9 cellular contexts compared by ENCODE assay signal in the genomic region with DNA sequence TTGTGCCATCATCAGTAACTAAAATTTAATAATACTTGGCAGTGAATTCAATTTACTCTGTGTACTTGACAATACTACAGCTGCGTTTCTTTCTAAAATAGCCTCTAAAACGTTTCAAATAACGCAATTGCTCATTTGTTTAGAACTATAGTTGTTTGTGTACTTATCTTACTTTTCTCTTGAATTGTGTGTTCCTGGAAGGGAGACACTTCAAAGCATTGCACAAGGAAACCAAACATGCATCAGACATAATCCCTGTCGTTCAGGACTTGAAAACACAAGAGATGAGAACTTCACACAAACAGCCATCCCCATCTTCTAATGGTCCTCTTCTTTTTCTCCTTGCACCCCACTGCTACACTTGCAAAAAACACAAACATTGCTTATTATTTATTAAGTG. TPM values are rescaled to one million over a fixed set of nuclear protein-coding genes. Genes with fewer than 3 reads are reported as not detected.
A peak's percentile ranks its signal among the peaks of the same experiment; 100 is the strongest.
DNase-seq lines count a peak whose midpoint lies in the region; ATAC-seq lines count a peak whose summit lies in the region.
"Had no signal": no experiment of that assay in that cellular context is flagged by ENCODE, and none has a peak within 500 bp of the region (broad histone marks: within the 10 kb centered on the region; RNA-seq: fewer than 3 reads in every experiment).

No MANE protein-coding gene starts in this region.

- H3K27ac Mint-ChIP-seq in central memory CD8-positive, alpha-beta T cell (ENCODE audit: low read depth) = peak overlapping the region; percentile 81

- ATAC-seq in GM18517 (IDR thresholded peaks at IDR 0.05; ENCODE audit: unreplicated experiment) (peak; percentile 20), HG03175 (IDR thresholded peaks at IDR 0.05; ENCODE audit: unreplicated experiment) (peak; percentile 4), GM21390 (IDR thresholded peaks at IDR 0.05; ENCODE audit: unreplicated experiment) (no peak)
- peak; percentile 20 for ATAC-seq in central memory CD8-positive, alpha-beta T cell (replicated peaks; ENCODE audit: extremely low read depth, poor library complexity, severe bottlenecking)

- H3K4me3 Mint-ChIP-seq in central memory CD8-positive, alpha-beta T cell = peak overlapping the region; percentile 63

- no peaks in the 10 kb centered on the region for H3K9me3 Mint-ChIP-seq in central memory CD8-positive, alpha-beta T cell

- H3K36me3 Mint-ChIP-seq in central memory CD8-positive, alpha-beta T cell (ENCODE audit: insufficient read depth) = peaks cover 4% of the 10 kb centered on the region

- no peak for DNase-seq in central memory CD8-positive, alpha-beta T cell (ENCODE audit: low spot score in 2 of 2)
- DNase-seq in renal cortical epithelial cell (ENCODE audit: low read depth) = peak; percentile 65
- DNase-seq in mucosa of gallbladder (ENCODE audit: low spot score) = no peak
- DNase-seq in NK-92 (lab: John Stamatoyannopoulos, UW; ENCODE audit: unreplicated experiment) = no peak
- DNase-seq: mammary epithelial cell, psoas muscle had no signal

- H3K27me3 Mint-ChIP-seq in central memory CD8-positive, alpha-beta T cell = no peaks in the 10 kb centered on the region

- H3K4me1 Mint-ChIP-seq in central memory CD8-positive, alpha-beta T cell = peaks cover 65% of the 10 kb centered on the region

RNA-seq across cellular contexts. Expression of gene PTGER2, which starts 38.4 kb away (rescaled TPM):
- 8.7 and 41.3 TPM in 2 replicates for total RNA-seq in renal cortical epithelial cell
- 3.9 TPM for total RNA-seq in mucosa of gallbladder
